ENCODE assay signal across 7 cellular contexts in the genomic region with DNA sequence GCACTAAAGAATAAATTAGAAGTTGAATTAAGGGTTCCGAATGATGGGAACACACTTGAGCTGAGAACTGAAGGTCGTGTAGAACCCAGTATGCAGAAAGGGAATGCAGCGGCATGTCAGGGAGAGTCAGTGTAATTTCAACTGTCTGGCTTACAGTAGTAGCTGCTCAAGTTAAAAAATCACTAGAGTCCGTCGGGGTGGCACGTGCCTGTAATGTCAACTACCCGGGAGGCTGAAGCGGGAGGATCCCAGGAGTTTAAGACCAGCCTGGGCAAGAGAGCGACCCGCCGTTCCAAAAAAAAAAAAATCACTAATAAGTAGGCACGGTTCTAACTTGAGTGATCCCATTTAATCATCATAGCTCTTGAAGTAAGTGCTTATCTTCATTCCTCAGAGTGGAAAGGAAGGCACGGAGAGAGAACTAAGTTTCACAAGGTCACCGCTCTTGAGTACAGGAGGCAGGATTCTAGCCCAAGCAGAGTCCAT. TPM values are rescaled to one million over a fixed set of nuclear protein-coding genes. Genes with fewer than 3 reads are reported as not detected.
DNase-seq lines count a peak whose midpoint lies in the region; ATAC-seq and TF ChIP-seq lines count a peak whose summit lies in the region.

No MANE protein-coding gene starts in this region.

- peaks cover 4% of the 10 kb centered on the region; the same call in 1 of the 2 replicates for H3K9me1 ChIP-seq in IMR-90 (ENCODE audit: insufficient read depth, low read length)

- intact Hi-C loops in IMR-90 (cut with micrococcal nuclease) = loop anchor here (5.0 to 10.0 kb wide), 4 partner anchors 35 to 172 kb away; partner anchors contain the start of genes HINT2 and SPAG8

- peak overlapping the region; percentile 84; the same call in 1 of the 2 replicates for H3K18ac ChIP-seq in IMR-90 (ENCODE audit: low read depth, low read length)

- no peaks in the 10 kb centered on the region for H3K9me3 Mint-ChIP-seq in activated naive CD8-positive, alpha-beta T cell (ENCODE audit: low read depth)
- H3K9me3 Mint-ChIP-seq in stimulated activated naive B cell treated with anti-CD40 and anti-IgM and Interleukin-4, amounts not matched to agents 10 μg/mL and 1 μg/mL and 100 μg/mL, for 72 hours = peaks cover 0 to 2% of the 10 kb centered on the region in 2 donors

- peaks cover 64% of the 10 kb centered on the region for H3K4me1 Mint-ChIP-seq in activated naive CD8-positive, alpha-beta T cell (ENCODE audit: low read depth)
- H3K4me1 Mint-ChIP-seq in stimulated activated naive B cell treated with anti-CD40 and anti-IgM and Interleukin-4, amounts not matched to agents 10 μg/mL and 1 μg/mL and 100 μg/mL, for 72 hours = peaks cover 43 to 62% of the 10 kb centered on the region in 2 donors

- H3K27ac Mint-ChIP-seq in activated naive CD8-positive, alpha-beta T cell = peak overlapping the region; percentile 99
- H3K27ac Mint-ChIP-seq in stimulated activated naive B cell treated with anti-CD40 and anti-IgM and Interleukin-4, amounts not matched to agents 10 μg/mL and 1 μg/mL and 100 μg/mL, for 72 hours = peak overlapping the region; percentile 99

- H3K9me3 ChIP-seq in IMR-90 (ENCODE audit: control insufficient read depth, insufficient read depth, low read length) (no peaks in the 10 kb centered on the region), iPS-18c (ENCODE audit: control insufficient read depth, insufficient read depth, low read length) (no peaks in the 10 kb centered on the region)

- peaks cover 11% of the 10 kb centered on the region for H3K36me3 ChIP-seq in IMR-90 (ENCODE audit: control insufficient read depth, insufficient read depth, low read length)

- TF ChIP-seq POLR2A in IMR-90 (IDR thresholded peaks at IDR 0.05; ENCODE audit: low read depth, low read length) = no peak; the same call in 1 of the 2 replicates

- H3K9ac ChIP-seq in IMR-90 (ENCODE audit: low read depth, low read length) = peak overlapping the region; percentile 30

- no peak for ATAC-seq in IMR-90 (ENCODE audit: low read depth)
- no peak for ATAC-seq in stimulated activated naive B cell treated with anti-CD40 and anti-IgM and Interleukin-4, amounts not matched to agents 10 μg/mL and 1 μg/mL and 100 μg/mL, for 72 hours (replicated peaks)

- dilution Hi-C loops in IMR-90 (cut with HindIII; ENCODE audit: low sequenced_read_pairs, unreplicated experiment) = no loop called here

- peak overlapping the region; percentile 32; the same call in 1 of the 2 replicates for H3K4me3 ChIP-seq in IMR-90 (ENCODE audit: insufficient read depth, low read depth, low read length)
- H3K4me3 ChIP-seq in iPS-18c (ENCODE audit: insufficient read depth, low read depth, low read length) = peak overlapping the region; percentile 35

- H3K27me3 ChIP-seq in IMR-90 (ENCODE audit: control insufficient read depth, insufficient read depth, low read length) = no peaks in the 10 kb centered on the region

- peak overlapping the region; percentile 30; the same call in 1 of the 3 replicates for H2BK15ac ChIP-seq in IMR-90 (ENCODE audit: low read depth, low read length)

- peak overlapping the region; percentile 70 for H3K4me2 ChIP-seq in IMR-90 (ENCODE audit: low read depth, low read length)

- peaks cover 3% of the 10 kb centered on the region; the same call in 1 of the 2 replicates for H4K20me1 ChIP-seq in IMR-90 (ENCODE audit: insufficient read depth, low read length)

- no peak for TF ChIP-seq CTCF in IMR-90 (conservative IDR thresholded peaks at IDR 0.05; ENCODE audit: low read depth, low read length)

- peak overlapping the region; percentile 69 for H3K14ac ChIP-seq in IMR-90 (replicated peaks; ENCODE audit: low read depth, low read length)

- H3K4me3 Mint-ChIP-seq in activated naive CD8-positive, alpha-beta T cell = peak overlapping the region; percentile 85
- peak overlapping the region; percentile 93 to 95 for H3K4me3 Mint-ChIP-seq in stimulated activated naive B cell treated with anti-CD40 and anti-IgM and Interleukin-4, amounts not matched to agents 10 μg/mL and 1 μg/mL and 100 μg/mL, for 72 hours

- no TSS peak for BruUV-seq in IMR-90 (replicated peaks; lab: Mats Ljungman, UMichigan)

- peak overlapping the region; percentile 55 for H3K4ac ChIP-seq in IMR-90 (ENCODE audit: low read depth, low read length)

- WGBS in IMR-90 (ENCODE audit: extremely low coverage in 2 of 2, insufficient read length in 1 of 2), 2 experiments = 50% methylated on average over 6 of the region's 14 CpGs; no CpG with 5 or more reads in 1 of the 2 experiments

- H3K79me1 ChIP-seq in IMR-90 (ENCODE audit: low read depth in 1 of 2, low read length in 2 of 2) = peaks cover 11 to 31% of the 10 kb centered on the region in 2 experiments; a peak in 3 of 4 replicates

- peak overlapping the region; percentile 14 to 86; a peak in 3 of 4 replicates for H4K8ac ChIP-seq in IMR-90 (ENCODE audit: low read depth in 2 of 2, low read length in 2 of 2)

- peak overlapping the region; percentile 60; the same call in 1 of the 2 replicates for H3K27ac ChIP-seq in IMR-90 (ENCODE audit: insufficient read depth, low read length)

- peak overlapping the region; percentile 34 for H2BK120ac ChIP-seq in IMR-90 (ENCODE audit: low read depth, low read length)

- peak overlapping the region; percentile 53 for H2AK9ac ChIP-seq in IMR-90 (replicated peaks; ENCODE audit: low read depth, low read length, poor library complexity)

- H3K36me3 Mint-ChIP-seq in activated naive CD8-positive, alpha-beta T cell = peaks cover 2% of the 10 kb centered on the region
- H3K36me3 Mint-ChIP-seq in stimulated activated naive B cell treated with anti-CD40 and anti-IgM and Interleukin-4, amounts not matched to agents 10 μg/mL and 1 μg/mL and 100 μg/mL, for 72 hours = peaks cover 22 to 29% of the 10 kb centered on the region in 2 donors

- H2BK20ac ChIP-seq in IMR-90 (ENCODE audit: low read depth, low read length) = peak overlapping the region; percentile 40

- H2BK5ac ChIP-seq in IMR-90 (ENCODE audit: low read depth, low read length, poor library complexity, severe bottlenecking) = peak overlapping the region; percentile 66

- peak overlapping the region; percentile 87 for H2AFZ ChIP-seq in IMR-90 (replicated peaks; ENCODE audit: low read length, poor library complexity)

- H4K91ac ChIP-seq in IMR-90 (ENCODE audit: insufficient read depth, low read depth, low read length) = peak overlapping the region; percentile 41; the same call in 1 of the 2 replicates

- no peak for DNase-seq in IMR-90
- DNase-seq in stimulated activated naive B cell treated with anti-CD40 and anti-IgM and Interleukin-4, amounts not matched to agents 10 μg/mL and 1 μg/mL and 100 μg/mL, for 72 hours = no peak
- DNase-seq in NCI-H69 (lab: John Stamatoyannopoulos, UW) = no peak
- no peak for DNase-seq in NCI-H748 treated with DMSO at 0.1 percent for 48 hours (lab: John Stamatoyannopoulos, UW)
- DNase-seq in kidney glomerular epithelial cell (lab: John Stamatoyannopoulos, UW) = no peak

- peak overlapping the region; percentile 87 for H4K5ac ChIP-seq in IMR-90 (ENCODE audit: low read depth, low read length)

- in situ Hi-C loops in IMR-90 (cut with MboI; ENCODE audit: low sequenced_read_pairs) = loop anchor here (10.0 kb wide), 1 partner anchor 152 kb away; no protein-coding TSS in a partner anchor

- CTCF ChIA-PET in IMR-90 (lab: Yijun Ruan, JAX) = interaction anchor here (1.4 to 3.1 kb wide), 3 partner anchors 8 to 75 kb away, joined by 3 to 19 read pairs (median 5); partner anchors contain the start of genes CREB3 and TLN1

- no peak for TF ChIP-seq RAD21 in IMR-90 (IDR thresholded peaks at IDR 0.05; ENCODE audit: low read length)

- peaks cover 14% of the 10 kb centered on the region for H3K4me1 ChIP-seq in IMR-90 (ENCODE audit: control insufficient read depth, insufficient read depth, low read length)

- POLR2A ChIA-PET in IMR-90 (lab: Charles Lee; ENCODE audit: unreplicated experiment) = interaction anchor here (1.3 kb wide), 1 partner anchor 31 kb away, joined by 6 read pairs; no protein-coding TSS in a partner anchor

- peak overlapping the region; percentile 57 for H2AK5ac ChIP-seq in IMR-90 (ENCODE audit: low read depth, low read length)

- no peaks in the 10 kb centered on the region for H3K27me3 Mint-ChIP-seq in activated naive CD8-positive, alpha-beta T cell
- peaks cover 5% of the 10 kb centered on the region in 2 donors for H3K27me3 Mint-ChIP-seq in stimulated activated naive B cell treated with anti-CD40 and anti-IgM and Interleukin-4, amounts not matched to agents 10 μg/mL and 1 μg/mL and 100 μg/mL, for 72 hours

- no peak overlapping the region for H3K56ac ChIP-seq in IMR-90 (ENCODE audit: extremely low read depth, insufficient read depth, low read length)

- H3K23ac ChIP-seq in IMR-90 (ENCODE audit: low read depth, low read length) = peak overlapping the region; percentile 74

TF ChIP-seq in IMR-90, 13 proteins besides CTCF, POLR2A, EP300 and RAD21 (continues in another document):
- TF ChIP-seq FOS (IDR thresholded peaks at IDR 0.05; ENCODE audit: low read depth, low read length) (no peak), NFE2L2 (IDR thresholded peaks at IDR 0.05; ENCODE audit: low read depth, low read length) (no peak), BHLHE40 (IDR thresholded peaks at IDR 0.05; ENCODE audit: low read depth, low read length) (no peak), RFX5 (IDR thresholded peaks at IDR 0.05; ENCODE audit: low read depth, low read length) (no peak), RCOR1 (IDR thresholded peaks at IDR 0.05; ENCODE audit: insufficient replicate concordance, low read length) (no peak), MXI1 (IDR thresholded peaks at IDR 0.05; ENCODE audit: borderline replicate concordance, low read depth, low read length) (no peak)

RNA-seq across cellular contexts. Expression of gene RMRP, which starts 0.9 kb away (rescaled TPM):
- total RNA-seq in IMR-90 (2012; rRNA removed) = 13,690 and 21,707 TPM in 2 replicates
- polyA plus RNA-seq in IMR-90 (2012; rRNA removed) = 39.7 and 88.0 TPM in 2 replicates
- not detected in 2 replicates for polyA plus RNA-seq in IMR-90 (2012; cell fraction: cytosol; rRNA removed)
- not detected in 2 replicates for polyA plus RNA-seq in IMR-90 (2012; cell fraction: nucleus; rRNA removed; ENCODE audit: low replicate concordance)

RNA-seq across cellular contexts. Expression of gene CCDC107, which starts 1.2 kb away (rescaled TPM):
- 6.8 and 10.0 TPM in 2 replicates for total RNA-seq in IMR-90 (2012; rRNA removed)
- 21.1 and 24.4 TPM in 2 replicates for polyA plus RNA-seq in IMR-90 (2012; rRNA removed)
- polyA plus RNA-seq in IMR-90 (2012; cell fraction: cytosol; rRNA removed) = 15.4 and 21.2 TPM in 2 replicates
- 17.3 and 33.3 TPM in 2 replicates for polyA plus RNA-seq in IMR-90 (2012; cell fraction: nucleus; rRNA removed; ENCODE audit: low replicate concordance)

RNA-seq across cellular contexts. Expression of gene SIT1, which starts 6.2 kb away (rescaled TPM):
- total RNA-seq in IMR-90 (2012; rRNA removed) = not detected in 2 replicates
- polyA plus RNA-seq in IMR-90 (2012; rRNA removed) = not detected in 2 replicates
- 0.27 TPM in 1 of 2 replicates, not detected in the other for polyA plus RNA-seq in IMR-90 (2012; cell fraction: cytosol; rRNA removed)
- polyA plus RNA-seq in IMR-90 (2012; cell fraction: nucleus; rRNA removed; ENCODE audit: low replicate concordance) = not detected in 2 replicates

RNA-seq across cellular contexts. Expression of gene ARHGEF39, which starts 8.1 kb away (rescaled TPM):
- total RNA-seq in IMR-90 (2012; rRNA removed) = 0.56 and 2.5 TPM in 2 replicates
- 2.1 and 2.8 TPM in 2 replicates for polyA plus RNA-seq in IMR-90 (2012; rRNA removed)
- 0.82 and 1.1 TPM in 2 replicates for polyA plus RNA-seq in IMR-90 (2012; cell fraction: cytosol; rRNA removed)
- polyA plus RNA-seq in IMR-90 (2012; cell fraction: nucleus; rRNA removed; ENCODE audit: low replicate concordance) = 7.1 and 7.2 TPM in 2 replicates

RNA-seq across cellular contexts. Expression of gene CA9, which starts 16.8 kb away (rescaled TPM):
- total RNA-seq in IMR-90 (2012; rRNA removed) = 0.54 and 0.56 TPM in 2 replicates
- 3.7 and 3.9 TPM in 2 replicates for polyA plus RNA-seq in IMR-90 (2012; rRNA removed)
- 5.2 and 9.9 TPM in 2 replicates for polyA plus RNA-seq in IMR-90 (2012; cell fraction: cytosol; rRNA removed)
- 2.5 and 4.3 TPM in 2 replicates for polyA plus RNA-seq in IMR-90 (2012; cell fraction: nucleus; rRNA removed; ENCODE audit: low replicate concordance)
